18 cellular contexts compared by ENCODE assay signal in the genomic region with DNA sequence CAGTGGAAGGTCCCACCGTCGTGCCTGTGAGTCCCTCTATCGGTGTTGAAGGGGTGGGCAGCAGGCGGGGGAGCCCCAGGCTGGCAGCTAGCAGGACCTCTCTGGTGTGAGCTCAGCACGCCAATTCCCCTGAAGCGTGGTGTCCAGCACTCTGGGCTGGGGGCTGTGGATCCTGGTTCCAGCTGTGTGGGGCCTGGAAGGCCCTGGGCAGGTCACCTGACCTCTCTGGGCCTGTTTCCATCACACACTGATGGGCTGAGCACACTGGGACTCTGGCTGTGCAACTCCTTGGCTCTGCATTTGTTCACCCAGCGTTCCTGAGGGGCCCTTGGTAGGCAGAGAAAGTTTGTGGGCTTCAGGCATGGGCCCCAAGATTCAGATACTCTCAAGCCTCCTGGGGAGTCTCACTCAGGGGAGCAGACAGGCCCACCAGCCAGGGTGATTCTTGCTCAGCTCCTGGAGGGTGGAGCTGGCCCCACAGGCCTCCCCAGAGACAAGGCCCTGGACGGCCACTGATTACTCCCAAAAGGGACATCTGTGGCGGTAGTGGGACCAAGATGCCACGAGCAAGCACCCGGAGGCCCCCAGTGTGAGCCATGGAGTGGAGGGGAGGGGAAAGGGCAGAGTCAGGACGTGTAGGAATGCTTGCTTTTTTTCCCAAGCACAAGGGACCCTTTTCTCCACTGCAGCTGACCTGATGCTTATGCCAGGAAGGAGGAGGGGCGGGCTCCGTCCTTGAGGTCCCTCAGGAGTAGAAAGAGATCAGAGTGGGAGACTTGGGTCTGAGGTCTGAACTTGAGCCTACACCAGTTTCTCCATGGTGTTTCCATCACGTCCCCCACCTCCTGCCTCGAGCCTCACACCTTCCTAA. TPM values are rescaled to one million over a fixed set of nuclear protein-coding genes. Genes with fewer than 3 reads are reported as not detected.
DNase-seq lines count a peak whose midpoint lies in the region; ATAC-seq and TF ChIP-seq lines count a peak whose summit lies in the region.
"Had no signal": no experiment of that assay in that cellular context is flagged by ENCODE, and none has a peak within 500 bp of the region (broad histone marks: within the 10 kb centered on the region; RNA-seq: fewer than 3 reads in every experiment).

No MANE protein-coding gene starts in this region.

- no peak overlapping the region for H3K27ac ChIP-seq in upper lobe of right lung
- no peak overlapping the region for H3K27ac ChIP-seq in neural progenitor cell
- H3K27ac ChIP-seq: cardiac muscle cell, neutrophil had no signal

- H3K4me3 ChIP-seq in upper lobe of right lung (no peak overlapping the region), neural progenitor cell (no peak overlapping the region)
- H3K4me3 ChIP-seq: cardiac muscle cell had no signal

- H3K79me2 ChIP-seq in neural progenitor cell (ENCODE audit: low read depth): no peaks in the 10 kb centered on the region

- intact Hi-C loops in head of caudate nucleus (cut with DNase I) (loop anchor here (5.0 kb wide), 1 partner anchor 241 kb away; no protein-coding TSS in a partner anchor), upper lobe of right lung (cut with DNase I) (no loop called here)

- no peaks in the 10 kb centered on the region for H4K20me1 ChIP-seq in neural progenitor cell (ENCODE audit: low read depth)

- TF ChIP-seq CTCF in upper lobe of right lung (IDR thresholded peaks at IDR 0.05): no peak
- TF ChIP-seq CTCF in neural progenitor cell (IDR thresholded peaks at IDR 0.05): no peak

- H3K4me1 ChIP-seq in upper lobe of right lung (no peaks in the 10 kb centered on the region), neural progenitor cell (no peaks in the 10 kb centered on the region)

- no peak overlapping the region for H3K27ac Mint-ChIP-seq in activated naive CD4-positive, alpha-beta T cell treated with anti-CD3 and anti-CD28 coated beads, Interleukin-2, amount 10 ng/mL, durations not matched to agents 7 days and 5 days
- H3K27ac Mint-ChIP-seq in neural progenitor cell: no peak overlapping the region
- H3K27ac Mint-ChIP-seq in T-helper 2 cell treated with Interferon-gamma antibody and Interleukin-4, amounts not matched to agents 5 μg/mL and 100 μg/mL, for 36 hours: no peak overlapping the region
- H3K27ac Mint-ChIP-seq: endodermal cell had no signal

- peak; percentile 11 for DNase-seq in activated naive CD4-positive, alpha-beta T cell treated with anti-CD3 and anti-CD28 coated beads, Interleukin-2, amount 10 ng/mL, durations not matched to agents 7 days and 5 days
- no peak for DNase-seq in activated naive CD4-positive, alpha-beta T cell treated with Interleukin-2 at 50 U/mL for 16 hours
- peak in 23 of 42 donors; percentile 2 to 46 (median 17) for DNase-seq in head of caudate nucleus
- peak; percentile 5 for DNase-seq in midbrain (lab: John Stamatoyannopoulos, UW)
- DNase-seq in upper lobe of right lung: peak; percentile 59
- DNase-seq in neural progenitor cell (ENCODE audit: low spot score): no peak
- DNase-seq in T-helper 2 cell treated with Interferon-gamma antibody and Interleukin-4, amounts not matched to agents 5 μg/mL and 100 μg/mL, for 36 hours (ENCODE audit: low spot score): no peak
- DNase-seq: CD8-positive, alpha-beta memory T cell; endodermal cell; NCI-H187; NCI-H510A treated with DMSO at 0.1 percent for 48 hours; PC-3; stimulated activated naive CD4-positive, alpha-beta T cell had no signal

- H3K36me3 ChIP-seq in upper lobe of right lung: no peaks in the 10 kb centered on the region
- H3K36me3 ChIP-seq in neural progenitor cell: no peaks in the 10 kb centered on the region
- H3K36me3 ChIP-seq: cardiac muscle cell had no signal

- no peak overlapping the region for H2AFZ ChIP-seq in neural progenitor cell (replicated peaks)

- H3K27me3 Mint-ChIP-seq in activated naive CD4-positive, alpha-beta T cell treated with anti-CD3 and anti-CD28 coated beads, Interleukin-2, amount 10 ng/mL, durations not matched to agents 7 days and 5 days: peaks cover 12% of the 10 kb centered on the region
- H3K27me3 Mint-ChIP-seq in neural progenitor cell (ENCODE audit: insufficient read depth, low read depth): peaks cover 14% of the 10 kb centered on the region
- no peaks in the 10 kb centered on the region for H3K27me3 Mint-ChIP-seq in T-helper 2 cell treated with Interferon-gamma antibody and Interleukin-4, amounts not matched to agents 5 μg/mL and 100 μg/mL, for 36 hours (ENCODE audit: low read depth)

- no peaks in the 10 kb centered on the region for H3K36me3 Mint-ChIP-seq in activated naive CD4-positive, alpha-beta T cell treated with anti-CD3 and anti-CD28 coated beads, Interleukin-2, amount 10 ng/mL, durations not matched to agents 7 days and 5 days
- H3K36me3 Mint-ChIP-seq in neural progenitor cell: no peaks in the 10 kb centered on the region
- no peaks in the 10 kb centered on the region for H3K36me3 Mint-ChIP-seq in T-helper 2 cell treated with Interferon-gamma antibody and Interleukin-4, amounts not matched to agents 5 μg/mL and 100 μg/mL, for 36 hours (ENCODE audit: low read depth)
- H3K36me3 Mint-ChIP-seq: CD8-positive, alpha-beta memory T cell had no signal

- no peaks in the 10 kb centered on the region for H3K27me3 ChIP-seq in upper lobe of right lung
- H3K27me3 ChIP-seq in neural progenitor cell: no peaks in the 10 kb centered on the region

- H3F3A ChIP-seq in neural progenitor cell (ENCODE audit: low read depth): no peaks in the 10 kb centered on the region

- no peaks in the 10 kb centered on the region for H3K9me3 ChIP-seq in upper lobe of right lung
- no peaks in the 10 kb centered on the region for H3K9me3 ChIP-seq in neural progenitor cell (ENCODE audit: low read depth)
- H3K9me3 ChIP-seq: neutrophil had no signal

- CTCF ChIA-PET in activated naive CD4-positive, alpha-beta T cell treated with anti-CD3 and anti-CD28 coated beads, Interleukin-2, amount 10 ng/mL, durations not matched to agents 7 days and 5 days (lab: Charles Lee): interaction anchor here (1.6 to 2.4 kb wide), 3 partner anchors 241 to 554 kb away, joined by 4 to 9 read pairs (median 4); no protein-coding TSS in a partner anchor

- H3K4me3 Mint-ChIP-seq in activated naive CD4-positive, alpha-beta T cell treated with anti-CD3 and anti-CD28 coated beads, Interleukin-2, amount 10 ng/mL, durations not matched to agents 7 days and 5 days: no peak overlapping the region
- H3K4me3 Mint-ChIP-seq in neural progenitor cell: no peak overlapping the region
- no peak overlapping the region for H3K4me3 Mint-ChIP-seq in T-helper 2 cell treated with Interferon-gamma antibody and Interleukin-4, amounts not matched to agents 5 μg/mL and 100 μg/mL, for 36 hours
- H3K4me3 Mint-ChIP-seq: CD8-positive, alpha-beta memory T cell; endodermal cell had no signal

- ATAC-seq in upper lobe of right lung: no peak
- no peak for ATAC-seq in HG03520 (IDR thresholded peaks at IDR 0.05; ENCODE audit: unreplicated experiment)
- ATAC-seq: PC-3, SK-N-SH treated with all-trans-retinoic acid at 6 μM for 48 hours had no signal

- no peak overlapping the region for H3K4me2 ChIP-seq in neural progenitor cell

- H3K9me3 Mint-ChIP-seq in activated naive CD4-positive, alpha-beta T cell treated with anti-CD3 and anti-CD28 coated beads, Interleukin-2, amount 10 ng/mL, durations not matched to agents 7 days and 5 days: no peaks in the 10 kb centered on the region
- H3K9me3 Mint-ChIP-seq in neural progenitor cell: no peaks in the 10 kb centered on the region
- H3K9me3 Mint-ChIP-seq in T-helper 2 cell treated with Interferon-gamma antibody and Interleukin-4, amounts not matched to agents 5 μg/mL and 100 μg/mL, for 36 hours: no peaks in the 10 kb centered on the region
- H3K9me3 Mint-ChIP-seq: CD8-positive, alpha-beta memory T cell; endodermal cell had no signal

- no peak overlapping the region for H3K9ac ChIP-seq in neural progenitor cell

- H3K4me1 Mint-ChIP-seq in activated naive CD4-positive, alpha-beta T cell treated with anti-CD3 and anti-CD28 coated beads, Interleukin-2, amount 10 ng/mL, durations not matched to agents 7 days and 5 days: peaks cover 5% of the 10 kb centered on the region
- peaks cover 4% of the 10 kb centered on the region for H3K4me1 Mint-ChIP-seq in neural progenitor cell
- no peaks in the 10 kb centered on the region for H3K4me1 Mint-ChIP-seq in T-helper 2 cell treated with Interferon-gamma antibody and Interleukin-4, amounts not matched to agents 5 μg/mL and 100 μg/mL, for 36 hours (ENCODE audit: low read depth)
- H3K4me1 Mint-ChIP-seq: endodermal cell had no signal

RNA-seq across cellular contexts. Expression of gene SCGB1C2, which starts 8.5 kb away (rescaled TPM):
- total RNA-seq in upper lobe of right lung (not detected), neural progenitor cell (ENCODE audit: low replicate concordance) (not detected in 2 replicates)
- total RNA-seq: cardiac muscle cell; CD8-positive, alpha-beta memory T cell; endodermal cell; MCF 10A; PC-3 had no signal

RNA-seq across cellular contexts. Expression of gene DOC2B, which starts 35.5 kb away (rescaled TPM):
- 13.7 TPM for total RNA-seq in upper lobe of right lung
- 0.31 and 0.34 TPM in 2 replicates for total RNA-seq in neural progenitor cell (ENCODE audit: low replicate concordance)
- total RNA-seq: MCF 10A had no signal

Comparison
In these comparisons a context has a peak if more than half of its experiments do, and no peak if none do; other contexts are left out.
1. DNase-seq: peak in activated naive CD4-positive, alpha-beta T cell treated with anti-CD3 and anti-CD28 coated beads, Interleukin-2, amount 10 ng/mL, durations not matched to agents 7 days and 5 days (single experiment), head of caudate nucleus (23 of 42), midbrain (single experiment) and upper lobe of right lung (single experiment); none in activated naive CD4-positive, alpha-beta T cell treated with Interleukin-2 at 50 U/mL for 16 hours (single experiment), neural progenitor cell (single experiment) and T-helper 2 cell treated with Interferon-gamma antibody and Interleukin-4, amounts not matched to agents 5 μg/mL and 100 μg/mL, for 36 hours (single experiment).
2. RNA of gene DOC2B, which starts 35.5 kb away (total RNA-seq): 13.7 TPM in upper lobe of right lung (single experiment); 0.31 to 0.34 TPM in neural progenitor cell; every median in the first group is over 10 times any median in the second.